ENCODE assay signal across 8 cellular contexts in genomic region chr11:65779919-65780769, GRCh38. TPM values are rescaled to one million over a fixed set of nuclear protein-coding genes. Genes with fewer than 3 reads are reported as not detected.
A peak's percentile ranks its signal among the peaks of the same experiment; 100 is the strongest.
DNase-seq lines count a peak whose midpoint lies in the region; ATAC-seq lines count a peak whose summit lies in the region.

No MANE protein-coding gene starts in this region.

- peak overlapping the region; percentile 75 for H2BK5ac ChIP-seq in neuronal stem cell (ENCODE audit: low read length)

- H2AFZ ChIP-seq in neuronal stem cell (ENCODE audit: low read length), result peak overlapping the region; percentile 92

- peak overlapping the region; percentile 96 for H3K18ac ChIP-seq in neuronal stem cell (ENCODE audit: low read length)

- peak overlapping the region; percentile 97 for H3K14ac ChIP-seq in neuronal stem cell (ENCODE audit: low read length)

- DNase-seq in COLO668 (lab: John Stamatoyannopoulos, UW; ENCODE audit: unreplicated experiment) (peak; percentile 88), SHP77 treated with DMSO at 0.1 percent for 48 hours (lab: John Stamatoyannopoulos, UW) (peak; percentile 24), foreskin melanocyte (peak; percentile 74), neuronal stem cell (ENCODE audit: low spot score) (peak; percentile 62), stromal cell of bone marrow (ENCODE audit: low read depth) (peak; percentile 59)
- DNase-seq in activated gamma-delta T cell treated with anti-CD3 and anti-CD28 coated beads, Interleukin-2, amount 50 U/mL, for 16 hours (ENCODE audit: low read depth), result peak; percentile 63

- no peak overlapping the region for H2BK12ac ChIP-seq in neuronal stem cell (ENCODE audit: low read length)

- peak overlapping the region; percentile 97 for H2BK15ac ChIP-seq in neuronal stem cell (ENCODE audit: low read length)

- H3K4ac ChIP-seq in neuronal stem cell (ENCODE audit: low read length), result peak overlapping the region; percentile 76

- peak overlapping the region; percentile 85 for H3K4me3 ChIP-seq in HUES6 (ENCODE audit: low read depth, low read length)
- peak overlapping the region; percentile 54 to 83 for H3K4me3 ChIP-seq in neuronal stem cell (ENCODE audit: low read length in 2 of 2)

- H3K27me3 ChIP-seq in HUES6 (ENCODE audit: control insufficient read depth, insufficient read depth, low read length) (peaks cover 34% of the 10 kb centered on the region), neuronal stem cell (ENCODE audit: control insufficient read depth in 3 of 3, insufficient read depth in 3 of 3, low read depth in 1 of 3, low read length in 3 of 3) (peaks cover 0 to 37% (median 19%) of the 10 kb centered on the region in 3 experiments)

- H3K9me3 ChIP-seq in HUES6 (ENCODE audit: control insufficient read depth, insufficient read depth, low read depth, low read length), result no peaks in the 10 kb centered on the region
- no peaks in the 10 kb centered on the region for H3K9me3 ChIP-seq in neuronal stem cell (replicated peaks in 1 of 2; ENCODE audit: control insufficient read depth in 2 of 2, insufficient read depth in 1 of 2, low read depth in 1 of 2, low read length in 2 of 2)

- H3K4me1 ChIP-seq in HUES6 (ENCODE audit: control insufficient read depth, insufficient read depth, low read length) (peaks cover 14% of the 10 kb centered on the region), neuronal stem cell (ENCODE audit: control insufficient read depth in 2 of 2, insufficient read depth in 1 of 2, low read depth in 1 of 2, low read length in 2 of 2) (peaks cover 4 to 9% of the 10 kb centered on the region in 2 donors)

- H4K8ac ChIP-seq in neuronal stem cell (ENCODE audit: low read depth, low read length), result peak overlapping the region; percentile 43

- ATAC-seq in GM19463 (IDR thresholded peaks at IDR 0.05; ENCODE audit: unreplicated experiment), result peak; percentile 46

- peak overlapping the region; percentile 87 for H2BK120ac ChIP-seq in neuronal stem cell (ENCODE audit: low read depth, low read length)

- peak overlapping the region; percentile 72 for H4K91ac ChIP-seq in neuronal stem cell (ENCODE audit: low read depth, low read length, poor library complexity)

- peak overlapping the region; percentile 98 for H3K23ac ChIP-seq in neuronal stem cell (ENCODE audit: low read depth, low read length, poor library complexity)

- no CpG with 5 or more reads among the region's 76 CpGs for WGBS in neuronal stem cell (ENCODE audit: extremely low coverage in 2 of 2, insufficient read length in 2 of 2, insufficient replicate concordance in 1 of 2), 2 donors

- peak overlapping the region; percentile 55; the same call in 1 of the 2 replicates for H3K27ac ChIP-seq in HUES6 (ENCODE audit: low read depth, low read length)
- no peak overlapping the region for H3K27ac ChIP-seq in neuronal stem cell (replicated peaks; ENCODE audit: low read length)

- H2AK5ac ChIP-seq in neuronal stem cell (ENCODE audit: low read depth, low read length), result peak overlapping the region; percentile 99

- H3K36me3 ChIP-seq in HUES6 (ENCODE audit: control insufficient read depth, insufficient read depth, low read length), result peaks cover 25% of the 10 kb centered on the region
- H3K36me3 ChIP-seq in neuronal stem cell (replicated peaks in 1 of 2; ENCODE audit: control insufficient read depth in 2 of 2, insufficient read depth in 2 of 2, low read length in 2 of 2), result peaks cover 6 to 18% of the 10 kb centered on the region in 2 donors

- H3K9ac ChIP-seq in HUES6 (ENCODE audit: low read length), result peak overlapping the region; percentile 78
- H3K9ac ChIP-seq in neuronal stem cell (ENCODE audit: low read depth, low read length, poor library complexity), result peak overlapping the region; percentile 95

- peaks cover 17% of the 10 kb centered on the region for H3K79me1 ChIP-seq in neuronal stem cell (ENCODE audit: low read depth, low read length)

- peak overlapping the region; percentile 83 for H3K4me2 ChIP-seq in neuronal stem cell (ENCODE audit: insufficient read depth, low read length, poor library complexity, severe bottlenecking)

RNA-seq across cellular contexts. Expression of gene AP5B1, which starts 0.6 kb away (rescaled TPM):
- 4.0 TPM for polyA plus RNA-seq in neuronal stem cell (2013, experiment 1 of 2)
- polyA plus RNA-seq in neuronal stem cell (2013, experiment 2 of 2), result 4.1 TPM

RNA-seq across cellular contexts. Expression of gene OVOL1, which starts 6.7 kb away (rescaled TPM):
- polyA plus RNA-seq in neuronal stem cell (2013, experiment 1 of 2), result 0.03 TPM
- polyA plus RNA-seq in neuronal stem cell (2013, experiment 2 of 2), result 0.01 TPM

RNA-seq across cellular contexts. Expression of gene SNX32, which starts 53.6 kb away (rescaled TPM):
- 3.0 TPM for polyA plus RNA-seq in neuronal stem cell (2013, experiment 1 of 2)
- polyA plus RNA-seq in neuronal stem cell (2013, experiment 2 of 2), result 3.3 TPM

RNA-seq across cellular contexts. Expression of gene RNASEH2C, which starts 59.5 kb away (rescaled TPM):
- polyA plus RNA-seq in neuronal stem cell (2013, experiment 1 of 2), result 26.2 TPM
- 27.9 TPM for polyA plus RNA-seq in neuronal stem cell (2013, experiment 2 of 2)

Comparison
In these comparisons a context has a peak if more than half of its experiments do, and no peak if none do; other contexts are left out.
1. DNase-seq: peak in every context shown above with its lines; median percentile 88 in COLO668; 74 in foreskin melanocyte; 63 in activated gamma-delta T cell treated with anti-CD3 and anti-CD28 coated beads, Interleukin-2, amount 50 U/mL, for 16 hours; 62 in neuronal stem cell; 59 in stromal cell of bone marrow; 24 in SHP77 treated with DMSO at 0.1 percent for 48 hours.